Comparison of ENCODE assay signal across 9 cellular contexts in the genomic region with DNA sequence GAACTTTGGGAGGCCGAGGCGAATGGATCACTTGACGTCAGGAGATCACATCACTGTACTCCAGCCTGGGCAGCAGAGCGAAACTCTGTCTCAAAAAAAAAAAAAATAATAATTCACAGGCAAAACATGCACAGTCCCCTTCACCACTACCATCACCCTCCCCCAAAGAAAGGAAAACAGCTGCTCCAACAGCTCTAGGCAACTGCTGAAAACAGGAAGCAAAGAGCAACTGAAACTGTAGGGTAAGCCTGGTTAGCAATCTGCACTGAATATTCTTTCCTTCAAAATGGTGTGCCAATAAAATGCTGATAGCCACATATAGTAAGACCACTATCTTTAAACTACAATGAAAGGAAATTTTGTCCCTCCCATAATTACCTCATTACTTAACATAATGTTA. TPM values are rescaled to one million over a fixed set of nuclear protein-coding genes. Genes with fewer than 3 reads are reported as not detected.
A peak's percentile ranks its signal among the peaks of the same experiment; 100 is the strongest.
DNase-seq lines count a peak whose midpoint lies in the region; ATAC-seq, FAIRE-seq and TF ChIP-seq lines count a peak whose summit lies in the region.
"Had no signal": no experiment of that assay in that cellular context is flagged by ENCODE, and none has a peak within 500 bp of the region (broad histone marks: within the 10 kb centered on the region; RNA-seq: fewer than 3 reads in every experiment).

No MANE protein-coding gene starts in this region.

- H3K4me3 ChIP-seq in SJCRH30, result no peak overlapping the region
- H3K4me3 ChIP-seq in mucosa of descending colon, result no peak overlapping the region
- H3K4me3 ChIP-seq in kidney (ENCODE audit: low read length in 2 of 2), result no peak overlapping the region

- no peaks in the 10 kb centered on the region for H3K27me3 ChIP-seq in SJCRH30

- intact Hi-C loops in mucosa of descending colon (cut with DNase I, micrococcal nuclease), result no loop called here
- intact Hi-C loops in kidney (cut with DNase I), result no loop called here

- TF ChIP-seq CTCF in mucosa of descending colon (IDR thresholded peaks at IDR 0.05) (no peak), kidney (IDR thresholded peaks at IDR 0.05; ENCODE audit: borderline replicate concordance, extremely low read depth, insufficient read depth) (no peak)

- H3K36me3 ChIP-seq in SJCRH30 (peaks cover 30% of the 10 kb centered on the region), mucosa of descending colon (ENCODE audit: low read depth) (no peaks in the 10 kb centered on the region), kidney (ENCODE audit: control insufficient read depth in 1 of 2, insufficient read depth in 2 of 2, low read length in 2 of 2) (peaks cover 4 to 12% of the 10 kb centered on the region in 2 donors)

- H3K9ac ChIP-seq in kidney (ENCODE audit: low read length in 2 of 2), result peak overlapping the region in 1 of 2 donors; percentile 29

- DNase-seq in SJCRH30 (peak; percentile 71 to 86), mucosa of descending colon (no peak), epidermal melanocyte (ENCODE audit: insufficient read length, low spot score) (no peak), kidney (no peak), C1 segment of cervical spinal cord (lab: John Stamatoyannopoulos, UW) (no peak), NCI-H187 treated with DMSO at 0.1 percent for 48 hours (lab: John Stamatoyannopoulos, UW) (no peak)

- peaks cover 19% of the 10 kb centered on the region for H3K4me1 ChIP-seq in SJCRH30
- peaks cover 32% of the 10 kb centered on the region for H3K4me1 ChIP-seq in mucosa of descending colon (ENCODE audit: low read depth)
- peaks cover 10 to 14% of the 10 kb centered on the region in 2 donors for H3K4me1 ChIP-seq in kidney (ENCODE audit: control insufficient read depth in 1 of 2, insufficient read depth in 1 of 2, low read depth in 1 of 2, low read length in 2 of 2)

- peak overlapping the region; percentile 46 for H3K27ac ChIP-seq in SJCRH30
- H3K27ac ChIP-seq in kidney (ENCODE audit: low read depth in 2 of 2, low read length in 2 of 2), result peak overlapping the region in 1 of 2 donors; percentile 68

- H3K9me3 ChIP-seq in SJCRH30 (replicated peaks) (no peaks in the 10 kb centered on the region), mucosa of descending colon (no peaks in the 10 kb centered on the region), kidney (ENCODE audit: control insufficient read depth in 1 of 2, low read length in 2 of 2) (no peaks in the 10 kb centered on the region)

- peak; percentile 78 for ATAC-seq in GM18868 (IDR thresholded peaks at IDR 0.05; ENCODE audit: unreplicated experiment)
- ATAC-seq in HG03064 (IDR thresholded peaks at IDR 0.05; ENCODE audit: low read depth, unreplicated experiment), result peak; percentile 66
- peak; percentile 77 for ATAC-seq in mucosa of descending colon

- FAIRE-seq in kidney (lab: Jason Lieb, UNC), result no peak
- FAIRE-seq: TTC549 had no signal

RNA-seq across cellular contexts. Expression of gene NT5C2, which starts 11.8 kb away (rescaled TPM):
- 77.0 and 78.4 TPM in 2 replicates for total RNA-seq in SJCRH30 (2014; rRNA removed; shearing (Covaris generic))
- total RNA-seq in mucosa of descending colon, result 100 to 1,000 TPM in 2 of 3 donors, 10 to 100 TPM in 1; 84.9 to 105 (median 105) TPM
- total RNA-seq in kidney, result 91.7 TPM
- polyA plus RNA-seq in kidney (ENCODE audit: insufficient read depth, low read depth, low replicate concordance), result 30.9 TPM

Comparison
In these comparisons a context has a peak if more than half of its experiments do, and no peak if none do; other contexts are left out.
1. DNase-seq: peak in SJCRH30 (2 of 2); none in mucosa of descending colon (0 of 3), epidermal melanocyte (single experiment), kidney (single experiment), C1 segment of cervical spinal cord (0 of 14) and NCI-H187 treated with DMSO at 0.1 percent for 48 hours (single experiment).
2. Peak in every context shown above with its lines, with median percentiles within 50 percentile points of each other: ATAC-seq.